8 cellular contexts compared by ENCODE assay signal in the genomic region with DNA sequence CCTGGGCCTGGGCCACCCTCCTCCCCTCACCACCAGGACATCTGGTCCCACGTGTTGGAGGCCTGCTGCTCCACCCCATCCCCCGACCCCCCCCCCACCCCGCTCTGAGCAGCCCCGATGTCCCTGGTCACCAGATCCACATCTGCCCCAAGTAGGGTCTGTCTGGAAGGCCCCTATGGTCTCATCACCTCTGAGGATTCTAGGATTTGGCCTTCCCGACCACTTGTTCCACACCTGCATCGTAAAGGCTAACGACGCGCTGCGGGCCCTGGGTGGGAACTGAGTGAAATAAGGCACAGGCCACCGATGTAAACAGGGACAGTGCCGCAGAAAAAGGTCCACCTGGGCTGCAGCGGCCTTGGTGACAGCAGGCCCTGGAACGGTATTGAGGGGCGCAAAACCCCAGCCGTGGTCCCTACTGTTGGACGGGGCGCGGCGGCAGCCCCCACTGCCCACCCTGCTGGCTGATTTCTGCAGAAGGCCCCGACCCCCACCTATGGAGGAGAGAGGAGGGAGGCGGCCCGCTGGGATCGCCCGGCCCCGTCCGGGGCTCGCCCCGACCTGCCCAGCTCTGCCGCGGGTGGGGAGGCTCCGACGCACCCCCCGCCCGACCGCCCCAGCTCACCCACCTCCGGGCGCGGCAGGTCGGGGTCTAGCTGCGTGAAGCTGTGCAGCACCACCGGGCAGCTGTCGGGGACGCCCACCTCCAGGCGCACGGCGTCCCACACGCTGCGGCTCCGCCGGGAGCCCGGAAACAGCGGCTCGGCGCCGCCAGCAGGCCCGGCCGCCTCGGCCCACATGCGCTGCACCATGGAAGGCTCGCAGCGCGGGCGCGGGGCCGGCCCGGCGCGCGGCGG. TPM values are rescaled to one million over a fixed set of nuclear protein-coding genes. Genes with fewer than 3 reads are reported as not detected.
DNase-seq lines count a peak whose midpoint lies in the region; ATAC-seq, FAIRE-seq and TF ChIP-seq lines count a peak whose summit lies in the region.

No MANE protein-coding gene starts in this region.

- DNase-seq in COLO668 (lab: John Stamatoyannopoulos, UW; ENCODE audit: unreplicated experiment) (peak; percentile 30), H54 (ENCODE audit: insufficient read length, low spot score) (no peak), RWPE2 (ENCODE audit: low spot score) (no peak), osteoblast (ENCODE audit: insufficient read length, low spot score, missing footprints) (no peak), GM19238 (ENCODE audit: insufficient read length, low spot score) (no peak)

- H3K4me3 ChIP-seq in RWPE2 (ENCODE audit: severe bottlenecking) (peak overlapping the region; percentile 56), osteoblast (ENCODE audit: insufficient read depth, low read length) (peak overlapping the region; percentile 75)

- TF ChIP-seq CTCF in RWPE2 (IDR thresholded peaks at IDR 0.05; ENCODE audit: poor library complexity, severe bottlenecking) (no peak), osteoblast (IDR thresholded peaks at IDR 0.05; ENCODE audit: extremely low read depth, low read depth, low read length) (no peak)

- H3K27me3 ChIP-seq in RWPE2 (ENCODE audit: insufficient read depth, poor library complexity, severe bottlenecking): no peaks in the 10 kb centered on the region
- H3K27me3 ChIP-seq in osteoblast (ENCODE audit: insufficient read depth, low read length): peaks cover 7% of the 10 kb centered on the region

- no peaks in the 10 kb centered on the region for H3K4me1 ChIP-seq in RWPE2 (ENCODE audit: insufficient read depth, poor library complexity, severe bottlenecking)
- peaks cover 30% of the 10 kb centered on the region for H3K4me1 ChIP-seq in osteoblast (ENCODE audit: insufficient read depth, low read length)

- no peak for FAIRE-seq in H54 (lab: Jason Lieb, UNC)

- H3K27ac ChIP-seq in RWPE2 (ENCODE audit: poor library complexity, severe bottlenecking) (peak overlapping the region; percentile 22), osteoblast (ENCODE audit: low read depth, low read length) (no peak overlapping the region)

- no peaks in the 10 kb centered on the region for H3K9me3 ChIP-seq in RWPE2 (ENCODE audit: severe bottlenecking)
- no peaks in the 10 kb centered on the region for H3K9me3 ChIP-seq in osteoblast (ENCODE audit: low read depth, low read length)

- H3K4me2 ChIP-seq in osteoblast (ENCODE audit: insufficient read depth, low read length): peak overlapping the region; percentile 87

- H3K79me2 ChIP-seq in osteoblast (ENCODE audit: insufficient read depth, low read length): peaks cover 2% of the 10 kb centered on the region

- H4K20me1 ChIP-seq in osteoblast (ENCODE audit: insufficient read depth, low read length): peaks cover 62% of the 10 kb centered on the region

- no peak overlapping the region for H2AFZ ChIP-seq in osteoblast (ENCODE audit: low read length)

- H3K36me3 ChIP-seq in RWPE2 (ENCODE audit: low read depth) (no peaks in the 10 kb centered on the region), osteoblast (ENCODE audit: insufficient read depth, low read length) (no peaks in the 10 kb centered on the region)

- TF ChIP-seq POLR2A in H54 (IDR thresholded peaks at IDR 0.05; ENCODE audit: low read depth, low read length): peak; percentile 57; the same call in 1 of the 2 replicates

- peak; percentile 45 for ATAC-seq in RWPE2 (ENCODE audit: low read depth)
- peak; percentile 30 for ATAC-seq in esophagus mucosa
- ATAC-seq in GM19035 (IDR thresholded peaks at IDR 0.05; ENCODE audit: unreplicated experiment): no peak
- ATAC-seq in GM18873 (IDR thresholded peaks at IDR 0.05; ENCODE audit: low FRiP score, unreplicated experiment): no peak

RNA-seq across cellular contexts. Expression of a gene that starts 0.5 kb away (rescaled TPM):
- total RNA-seq in esophagus mucosa (35.0 TPM), osteoblast (11.2 and 12.7 TPM in 2 replicates)

RNA-seq across cellular contexts. Expression of a gene that starts 43.1 kb away (rescaled TPM):
- total RNA-seq in esophagus mucosa (2.0 TPM), osteoblast (3.3 and 3.8 TPM in 2 replicates)

RNA-seq across cellular contexts. Expression of a gene that starts 58.8 kb away (rescaled TPM):
- total RNA-seq in esophagus mucosa (2.4 TPM), osteoblast (under 0.01 TPM in 1 of 2 replicates, not detected in the other)

Comparison
In these comparisons a context has a peak if more than half of its experiments do, and no peak if none do; other contexts are left out.
1. ATAC-seq: peak in RWPE2 (single experiment) and esophagus mucosa (single experiment); none in GM19035 (single experiment) and GM18873 (single experiment).